In the genomic region with DNA sequence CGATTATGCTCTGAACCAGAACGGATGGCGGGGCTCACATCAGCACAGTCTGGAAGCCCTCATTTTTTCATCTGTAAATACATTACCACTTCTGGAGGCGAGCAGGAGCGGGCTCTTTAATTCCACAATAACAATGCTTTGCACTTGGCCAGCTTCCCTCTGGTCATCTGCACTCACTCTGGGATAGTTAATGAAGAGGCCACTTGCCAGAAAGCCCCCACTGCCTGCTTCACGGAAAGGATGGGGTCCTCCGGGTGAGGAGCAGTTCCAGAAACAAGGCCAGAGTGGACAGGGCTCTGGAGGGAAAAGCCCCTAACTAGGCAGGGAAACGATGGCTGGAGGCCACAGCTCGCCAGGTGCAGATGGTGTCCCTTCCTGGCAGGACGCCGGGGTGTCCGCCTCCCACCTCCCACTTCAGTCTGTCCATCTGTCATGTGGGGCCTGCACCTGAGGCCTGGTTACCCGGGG, we compare ENCODE assay signal across 8 cellular contexts. TPM values are rescaled to one million over a fixed set of nuclear protein-coding genes. Genes with fewer than 3 reads are reported as not detected.
DNase-seq lines count a peak whose midpoint lies in the region; ATAC-seq and TF ChIP-seq lines count a peak whose summit lies in the region.

No MANE protein-coding gene starts in this region.

- peaks cover 61% of the 10 kb centered on the region for H3K27me3 Mint-ChIP-seq in CD4-positive, CD25-positive, alpha-beta regulatory T cell
- no peaks in the 10 kb centered on the region for H3K27me3 Mint-ChIP-seq in endodermal cell (ENCODE audit: insufficient read depth)

- TF ChIP-seq CTCF in endodermal cell (conservative IDR thresholded peaks at IDR 0.05) = no peak

- ATAC-seq in CD4-positive, CD25-positive, alpha-beta regulatory T cell (ENCODE audit: low read depth in 2 of 2) = no peak
- no peak for ATAC-seq in HG03025 (IDR thresholded peaks at IDR 0.05; ENCODE audit: low FRiP score, unreplicated experiment)

- H3K4me3 Mint-ChIP-seq in CD4-positive, CD25-positive, alpha-beta regulatory T cell = peak overlapping the region; percentile 68 to 90 (median 76)
- H3K4me3 Mint-ChIP-seq in endodermal cell = peak overlapping the region; percentile 73

- no peaks in the 10 kb centered on the region for H3K36me3 Mint-ChIP-seq in CD4-positive, CD25-positive, alpha-beta regulatory T cell
- peaks cover 3% of the 10 kb centered on the region for H3K36me3 Mint-ChIP-seq in endodermal cell (ENCODE audit: low read depth)

- no peak overlapping the region for H3K4me3 ChIP-seq in CD4-positive, CD25-positive, alpha-beta regulatory T cell (ENCODE audit: low read depth, low read length)
- peak overlapping the region; percentile 89 for H3K4me3 ChIP-seq in endodermal cell (ENCODE audit: low read length)

- H3K9me3 Mint-ChIP-seq in CD4-positive, CD25-positive, alpha-beta regulatory T cell = peaks cover 0 to 2% (median 0%) of the 10 kb centered on the region in 7 donors
- H3K9me3 Mint-ChIP-seq in endodermal cell = no peaks in the 10 kb centered on the region

- H3K4me1 Mint-ChIP-seq in CD4-positive, CD25-positive, alpha-beta regulatory T cell = peaks cover 0 to 12% (median 4%) of the 10 kb centered on the region in 4 donors
- H3K4me1 Mint-ChIP-seq in endodermal cell = peaks cover 33% of the 10 kb centered on the region

- H3K36me3 ChIP-seq in CD4-positive, CD25-positive, alpha-beta regulatory T cell (ENCODE audit: control insufficient read depth, insufficient read depth, low read length) = no peaks in the 10 kb centered on the region
- H3K36me3 ChIP-seq in endodermal cell (ENCODE audit: control insufficient read depth, insufficient read depth, low read length) = no peaks in the 10 kb centered on the region

- H3K4me1 ChIP-seq in CD4-positive, CD25-positive, alpha-beta regulatory T cell (ENCODE audit: control insufficient read depth, insufficient read depth, low read length, poor library complexity, severe bottlenecking) = peaks cover 14% of the 10 kb centered on the region
- peaks cover 14% of the 10 kb centered on the region for H3K4me1 ChIP-seq in endodermal cell (ENCODE audit: control insufficient read depth, insufficient read depth, low read length)

- DNase-seq in CD4-positive, CD25-positive, alpha-beta regulatory T cell = no peak
- DNase-seq in NCI-H69 (lab: John Stamatoyannopoulos, UW) (peak; percentile 75), endodermal cell (no peak), myocyte (ENCODE audit: low read depth) (peak; percentile 51), T-helper 2 cell (no peak)
- DNase-seq in activated CD4-positive, CD25-positive, alpha-beta regulatory T cell treated with anti-CD3 and anti-CD28 coated beads, Interleukin-2, amount 50 U/mL, for 72 hours = no peak
- DNase-seq in activated naive CD4-positive, alpha-beta T cell (lab: John Stamatoyannopoulos, UW) = no peak

- H3K27ac Mint-ChIP-seq in CD4-positive, CD25-positive, alpha-beta regulatory T cell = peak overlapping the region in 1 of 3 donors; percentile 20
- peak overlapping the region; percentile 44 for H3K27ac Mint-ChIP-seq in endodermal cell

- H3K9ac ChIP-seq in endodermal cell (ENCODE audit: extremely low read depth, low read length, poor library complexity, severe bottlenecking) = peak overlapping the region; percentile 83

- no peaks in the 10 kb centered on the region for H3K9me3 ChIP-seq in CD4-positive, CD25-positive, alpha-beta regulatory T cell (ENCODE audit: control insufficient read depth in 2 of 2, low read length in 2 of 2)
- no peaks in the 10 kb centered on the region for H3K9me3 ChIP-seq in endodermal cell (ENCODE audit: control insufficient read depth, low read length)

- H3K27ac ChIP-seq in CD4-positive, CD25-positive, alpha-beta regulatory T cell (ENCODE audit: insufficient read depth, low read length, poor library complexity, severe bottlenecking) = no peak overlapping the region
- no peak overlapping the region for H3K27ac ChIP-seq in endodermal cell (ENCODE audit: low read depth, low read length)

- H3K27me3 ChIP-seq in CD4-positive, CD25-positive, alpha-beta regulatory T cell (ENCODE audit: control insufficient read depth, insufficient read depth, low read length) = peaks cover 3% of the 10 kb centered on the region
- no peaks in the 10 kb centered on the region for H3K27me3 ChIP-seq in endodermal cell (ENCODE audit: control insufficient read depth, insufficient read depth, low read length, poor library complexity, severe bottlenecking)

- 74 to 85% methylated on average over 5 to 13 of the region's 13 CpGs for WGBS in endodermal cell (ENCODE audit: insufficient coverage in 1 of 2, insufficient read length in 1 of 2), 2 experiments

RNA-seq across cellular contexts. Expression of a gene that starts 13.1 kb away (rescaled TPM):
- total RNA-seq in CD4-positive, CD25-positive, alpha-beta regulatory T cell = 0.44 TPM
- polyA plus RNA-seq in CD4-positive, CD25-positive, alpha-beta regulatory T cell = under 1 TPM in 2 of 4 donors, not detected in 2; 0.27 to 0.38 TPM
- total RNA-seq in endodermal cell (10 to 100 TPM; 56.2 to 74.3 TPM), myocyte (104 and 128 TPM in 2 replicates)
- polyA plus RNA-seq in endodermal cell (2013, experiment 1 of 2) = 38.6 TPM
- 33.2 TPM for polyA plus RNA-seq in endodermal cell (2013, experiment 2 of 2)
- polyA plus RNA-seq in myocyte (2012) = 81.2 TPM

RNA-seq across cellular contexts. Expression of a gene that starts 45.8 kb away (rescaled TPM):
- total RNA-seq in CD4-positive, CD25-positive, alpha-beta regulatory T cell = not detected
- not detected for polyA plus RNA-seq in CD4-positive, CD25-positive, alpha-beta regulatory T cell
- not detected for total RNA-seq in endodermal cell
- not detected for polyA plus RNA-seq in endodermal cell (2013, experiment 1 of 2)
- not detected for polyA plus RNA-seq in endodermal cell (2013, experiment 2 of 2)
- 3.4 and 4.5 TPM in 2 replicates for total RNA-seq in myocyte
- polyA plus RNA-seq in myocyte (2012) = 1.1 TPM

RNA-seq across cellular contexts. Expression of a gene that starts 57.6 kb away (rescaled TPM):
- total RNA-seq in CD4-positive, CD25-positive, alpha-beta regulatory T cell = not detected
- polyA plus RNA-seq in CD4-positive, CD25-positive, alpha-beta regulatory T cell = not detected
- total RNA-seq in endodermal cell = not detected
- polyA plus RNA-seq in endodermal cell (2013, experiment 1 of 2) = not detected
- not detected for polyA plus RNA-seq in endodermal cell (2013, experiment 2 of 2)
- total RNA-seq in myocyte = 2.3 and 6.1 TPM in 2 replicates
- polyA plus RNA-seq in myocyte (2012) = 2.4 TPM

Comparison
In these comparisons a context has a peak if more than half of its experiments do, and no peak if none do; other contexts are left out.
1. DNase-seq: peak in NCI-H69 (single experiment) and myocyte (single experiment); none in CD4-positive, CD25-positive, alpha-beta regulatory T cell (0 of 3), endodermal cell (single experiment), T-helper 2 cell (0 of 5), activated CD4-positive, CD25-positive, alpha-beta regulatory T cell treated with anti-CD3 and anti-CD28 coated beads, Interleukin-2, amount 50 U/mL, for 72 hours (single experiment) and activated naive CD4-positive, alpha-beta T cell (0 of 4).
2. RNA of a gene that starts 13.1 kb away (total RNA-seq): 104 to 128 TPM in myocyte and 56.2 to 74.3 TPM in endodermal cell; 0.44 TPM in CD4-positive, CD25-positive, alpha-beta regulatory T cell (single experiment); every median in the first group is over 10 times any median in the second.